Comparison of ENCODE assay signal across 22 cellular contexts in the genomic region with DNA sequence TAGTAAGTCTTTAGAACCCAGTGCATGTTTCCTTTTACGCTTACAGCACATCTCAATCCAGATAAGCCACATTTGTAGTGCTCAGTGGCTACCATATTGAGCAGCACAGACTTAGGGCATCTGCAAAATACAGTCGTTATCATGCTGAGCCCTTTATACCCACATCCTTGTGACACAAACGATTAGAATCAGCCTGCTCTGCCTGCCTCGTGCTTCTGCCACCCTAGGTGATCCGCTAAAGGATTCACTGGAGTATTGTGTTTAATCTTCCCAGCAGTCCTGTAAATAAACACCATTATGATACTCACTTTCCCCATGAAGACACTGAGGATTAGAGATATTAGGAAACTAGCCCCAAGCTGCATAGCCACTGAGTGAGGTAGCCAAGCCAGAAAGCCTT. TPM values are rescaled to one million over a fixed set of nuclear protein-coding genes. Genes with fewer than 3 reads are reported as not detected.
DNase-seq lines count a peak whose midpoint lies in the region; ATAC-seq, FAIRE-seq and TF ChIP-seq lines count a peak whose summit lies in the region.
"Had no signal": no experiment of that assay in that cellular context is flagged by ENCODE, and none has a peak within 500 bp of the region (broad histone marks: within the 10 kb centered on the region; RNA-seq: fewer than 3 reads in every experiment).

No MANE protein-coding gene starts in this region.

- H3K79me1 ChIP-seq in H1 (ENCODE audit: low read depth, low read length) = no peaks in the 10 kb centered on the region

- H2BK20ac ChIP-seq in H1 (ENCODE audit: low read length) = no peak overlapping the region

- TF ChIP-seq RAD21 in H1 (IDR thresholded peaks at IDR 0.05 in 1 of 2, conservative IDR thresholded peaks at IDR 0.05 in 1 of 2; ENCODE audit: low read depth in 2 of 2, low read length in 2 of 2) = no peak

- H3K27me3 ChIP-seq in Loucy (ENCODE audit: insufficient read depth, low read length, poor library complexity, severe bottlenecking) = no peaks in the 10 kb centered on the region
- H3K27me3 ChIP-seq in H1 (replicated peaks in 1 of 4; ENCODE audit: control insufficient read depth in 3 of 4, extremely low read depth in 1 of 4, insufficient read depth in 3 of 4, low read length in 3 of 4) = no peaks in the 10 kb centered on the region
- H3K27me3 ChIP-seq: BLaER1 had no signal

- H3K36me3 ChIP-seq in Loucy (ENCODE audit: insufficient read depth, low read length) (no peaks in the 10 kb centered on the region), H1 (ENCODE audit: control insufficient read depth in 2 of 4, insufficient read depth in 4 of 4, low read length in 3 of 4) (no peaks in the 10 kb centered on the region)
- H3K36me3 ChIP-seq: BLaER1 had no signal

- H3K4me1 ChIP-seq in Loucy (ENCODE audit: insufficient read depth, low read length, poor library complexity, severe bottlenecking) (no peaks in the 10 kb centered on the region), H1 (replicated peaks in 1 of 4; ENCODE audit: control insufficient read depth in 3 of 4, insufficient read depth in 4 of 4, low read length in 3 of 4) (peaks cover 0 to 2% (median 0%) of the 10 kb centered on the region in 4 experiments; a peak in 2 of 7 replicates)
- H3K4me1 ChIP-seq: A549, BLaER1 had no signal

- FAIRE-seq in H1 (lab: Jason Lieb, UNC) = no peak
- FAIRE-seq: A549, GM12878, GM19239, H54, HepG2 had no signal

- no peaks in the 10 kb centered on the region for H3F3A ChIP-seq in Loucy (ENCODE audit: low read depth)

- POLR2A ChIA-PET in H1 (lab: Charles Lee; ENCODE audit: partially characterized antibody) = no interaction called here

- no peak overlapping the region for H2BK15ac ChIP-seq in H1 (ENCODE audit: low read length)

- H4K20me1 ChIP-seq in Loucy (ENCODE audit: insufficient read depth, low read length, poor library complexity, severe bottlenecking) (no peaks in the 10 kb centered on the region), H1 (replicated peaks in 1 of 2; ENCODE audit: control insufficient read depth in 1 of 2, insufficient read depth in 2 of 2, low read length in 2 of 2) (no peaks in the 10 kb centered on the region)
- H4K20me1 ChIP-seq: BLaER1 had no signal

- TF ChIP-seq POLR2A in H1 (IDR thresholded peaks at IDR 0.05; ENCODE audit: control extremely low read depth in 1 of 2, low read depth in 2 of 2, low read length in 2 of 2) = no peak

- H2BK120ac ChIP-seq in H1 (replicated peaks; ENCODE audit: low read depth, low read length) = no peak overlapping the region

- no peak for TF ChIP-seq CTCF in Loucy (conservative IDR thresholded peaks at IDR 0.05; ENCODE audit: low read length)
- no peak for TF ChIP-seq CTCF in H1 (IDR thresholded peaks at IDR 0.05; ENCODE audit: control extremely low read depth in 1 of 3, insufficient read depth in 1 of 3, low read depth in 1 of 3, low read length in 3 of 3)

- no peak overlapping the region for H4K5ac ChIP-seq in H1 (ENCODE audit: insufficient read length, low read depth, low read length)

- H3K4ac ChIP-seq in H1 (replicated peaks; ENCODE audit: insufficient read length, low read depth, low read length) = no peak overlapping the region

- 0 out of 2 replicates have a peak, but pooled peaks cover 3% of the 10 kb centered on the region for H3K9me3 ChIP-seq in Loucy (ENCODE audit: insufficient read depth, low read depth, low read length)
- H3K9me3 ChIP-seq in H1 (ENCODE audit: insufficient read depth in 2 of 2, low read depth in 1 of 2, low read length in 1 of 2) = no peaks in the 10 kb centered on the region
- H3K9me3 ChIP-seq: SK-N-SH had no signal

- no peak overlapping the region for H3K23ac ChIP-seq in H1 (ENCODE audit: insufficient read length)

- H3K23me2 ChIP-seq in H1 (ENCODE audit: low read depth, low read length) = no peaks in the 10 kb centered on the region

- H3K14ac ChIP-seq in H1 (ENCODE audit: insufficient read length) = no peak overlapping the region

- ATAC-seq in GM21367 (IDR thresholded peaks at IDR 0.05; ENCODE audit: unreplicated experiment) (no peak), GM19467 (IDR thresholded peaks at IDR 0.05; ENCODE audit: unreplicated experiment) (no peak)
- ATAC-seq: A549, GM12878, HepG2 had no signal

- H4K8ac ChIP-seq in H1 (ENCODE audit: extremely low read depth, insufficient read depth, low read length) = no peak overlapping the region

- no peak for TF ChIP-seq EP300 in H1 (IDR thresholded peaks at IDR 0.05; ENCODE audit: borderline replicate concordance in 1 of 2, low read depth in 2 of 2, low read length in 2 of 2)

- H3K18ac ChIP-seq in H1 (ENCODE audit: extremely low read depth, low read length) = 0 out of 2 replicates have a peak overlapping the region, but pooled peaks have one; percentile 41

- H3K9ac ChIP-seq in Loucy (ENCODE audit: low read depth, low read length, poor library complexity, severe bottlenecking) = no peak overlapping the region
- no peak overlapping the region for H3K9ac ChIP-seq in H1 (replicated peaks in 1 of 4; ENCODE audit: extremely low read depth in 1 of 4, low read depth in 3 of 4, low read length in 3 of 4)
- H3K9ac ChIP-seq: BLaER1, SK-N-SH had no signal

- H2BK12ac ChIP-seq in H1 (ENCODE audit: low read depth, low read length) = no peak overlapping the region

- no peak overlapping the region for H2AK5ac ChIP-seq in H1 (ENCODE audit: low read depth, low read length)

- CTCF ChIA-PET in H1 (lab: Charles Lee; ENCODE audit: partially characterized antibody) = interaction anchor here (0.9 to 4.9 kb wide), 4 partner anchors 12 to 99 kb away, joined by 4 to 28 read pairs (median 8); no protein-coding TSS in a partner anchor

- H3K9me2 ChIP-seq in Loucy (replicated peaks; ENCODE audit: low read depth, low read length) = no peaks in the 10 kb centered on the region
- H3K9me2 ChIP-seq: SK-N-SH had no signal

- no peak overlapping the region for H3K27ac ChIP-seq in H1 (ENCODE audit: low read depth, low read length)
- H3K27ac ChIP-seq: A549, BLaER1 had no signal

- no peak overlapping the region for H3K56ac ChIP-seq in H1 (replicated peaks; ENCODE audit: insufficient read length, low read depth, low read length)

- H2AFZ ChIP-seq in Loucy (ENCODE audit: low read length) = 0 out of 2 replicates have a peak overlapping the region, but pooled peaks have one; percentile 8
- H2AFZ ChIP-seq in H1 (ENCODE audit: low read length) = no peak overlapping the region

- H3K4me3 ChIP-seq in Loucy (ENCODE audit: low read length, poor library complexity, severe bottlenecking) = no peak overlapping the region
- H3K4me3 ChIP-seq in H1 (ENCODE audit: extremely low read depth in 1 of 4, insufficient read depth in 2 of 4, low read depth in 3 of 4, low read length in 4 of 4) = no peak overlapping the region
- H3K4me3 ChIP-seq: A549, BLaER1, GM12878 had no signal

- no peak overlapping the region for H3K4me2 ChIP-seq in Loucy (ENCODE audit: low read depth, low read length, poor library complexity, severe bottlenecking)
- no peak overlapping the region for H3K4me2 ChIP-seq in H1 (ENCODE audit: insufficient read depth in 1 of 2, low read depth in 2 of 2, low read length in 2 of 2)
- H3K4me2 ChIP-seq: A549, BLaER1, SK-N-SH had no signal

- peak; percentile 35 for DNase-seq in NCI-H345 treated with DMSO at 0.1 percent for 48 hours (lab: John Stamatoyannopoulos, UW; ENCODE audit: unreplicated experiment)
- no peak for DNase-seq in H1 (ENCODE audit: low read depth in 1 of 2, low spot score in 2 of 2)
- peak; percentile 4 for DNase-seq in mucosa of gallbladder (ENCODE audit: low spot score)
- no peak for DNase-seq in G401 (ENCODE audit: low spot score)
- DNase-seq: CD4-positive, alpha-beta memory T cell; DMS153; KBM-7; NCI-H187 treated with DMSO at 0.1 percent for 48 hours; NCI-H446 treated with DMSO at 0.1 percent for 48 hours; NCI-H748 treated with DMSO at 0.1 percent for 48 hours; SHP77; SK-N-SH had no signal

- H3K79me2 ChIP-seq in Loucy (ENCODE audit: insufficient read depth, low read length) (no peaks in the 10 kb centered on the region), H1 (ENCODE audit: control insufficient read depth in 1 of 2, insufficient read depth in 2 of 2, low read length in 2 of 2) (no peaks in the 10 kb centered on the region)

- in situ Hi-C loops in G401 (cut with HindIII; ENCODE audit: low sequenced_read_pairs) = no loop called here

- no peak overlapping the region for H2BK5ac ChIP-seq in H1 (ENCODE audit: low read depth, low read length)

- no peak overlapping the region for H4K91ac ChIP-seq in H1 (replicated peaks; ENCODE audit: insufficient read length, low read length)

- 81% methylated on average over 5 of the region's 5 CpGs; no CpG with 5 or more reads in 1 of the 2 experiments for WGBS in H1 (ENCODE audit: extremely low coverage in 1 of 2, insufficient coverage in 1 of 2, insufficient read length in 1 of 2, insufficient replicate concordance in 2 of 2, low coverage in 1 of 2, low lambda C conversion rate in 2 of 2, missing lambda C conversion rate in 1 of 2), 2 experiments

TF ChIP-seq in H1, 55 proteins besides CTCF, POLR2A, EP300 and RAD21 (continues in another document):
- no peak for TF ChIP-seq SIRT6 (IDR thresholded peaks at IDR 0.05; ENCODE audit: low read length)
- no peak for TF ChIP-seq SIX5 (IDR thresholded peaks at IDR 0.05; ENCODE audit: low read depth, low read length)
- TF ChIP-seq, protein P1, sequence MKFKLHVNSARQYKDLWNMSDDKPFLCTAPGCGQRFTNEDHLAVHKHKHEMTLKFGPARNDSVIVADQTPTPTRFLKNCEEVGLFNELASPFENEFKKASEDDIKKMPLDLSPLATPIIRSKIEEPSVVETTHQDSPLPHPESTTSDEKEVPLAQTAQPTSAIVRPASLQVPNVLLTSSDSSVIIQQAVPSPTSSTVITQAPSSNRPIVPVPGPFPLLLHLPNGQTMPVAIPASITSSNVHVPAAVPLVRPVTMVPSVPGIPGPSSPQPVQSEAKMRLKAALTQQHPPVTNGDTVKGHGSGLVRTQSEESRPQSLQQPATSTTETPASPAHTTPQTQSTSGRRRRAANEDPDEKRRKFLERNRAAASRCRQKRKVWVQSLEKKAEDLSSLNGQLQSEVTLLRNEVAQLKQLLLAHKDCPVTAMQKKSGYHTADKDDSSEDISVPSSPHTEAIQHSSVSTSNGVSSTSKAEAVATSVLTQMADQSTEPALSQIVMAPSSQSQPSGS (IDR thresholded peaks at IDR 0.05; ENCODE audit: low read length) = no peak
- TF ChIP-seq POLR2AphosphoS5 (IDR thresholded peaks at IDR 0.05; ENCODE audit: low read depth, low read length) = no peak
- no peak for TF ChIP-seq TBP (IDR thresholded peaks at IDR 0.05; ENCODE audit: low read depth, low read length)
- TF ChIP-seq NRF1 (IDR thresholded peaks at IDR 0.05; ENCODE audit: low read depth, low read length) = no peak

RNA-seq across cellular contexts. Expression of a gene that starts 51.3 kb away (rescaled TPM):
- 1.6 and 2.1 TPM in 2 replicates for total RNA-seq in H1 (2021; fragmentation: NEBNext Ultra II Directional; extraction: Animal tissue kit (Norgen Biotek cat#: 25700))
- polyA plus RNA-seq in H1 (2011; rRNA removed) = 2.5 and 3.0 TPM in 2 replicates
- polyA plus RNA-seq in H1 (2011; cell fraction: cytosol; rRNA removed) = 0.93 TPM
- polyA plus RNA-seq in H1 (2011; cell fraction: nucleus; rRNA removed) = 3.6 TPM
- 1.4 to 3.3 TPM (median 2.5 TPM) in 4 replicates for polyA plus RNA-seq in H1 (2012, experiment 1 of 2)
- 2.0 TPM for polyA plus RNA-seq in H1 (2012, experiment 2 of 2)
- polyA plus RNA-seq in H1 (2013, experiment 1 of 2) = 2.5 TPM
- polyA plus RNA-seq in H1 (2013, experiment 2 of 2) = 3.8 TPM
- polyA minus RNA-seq in H1 (2011; rRNA and poly(A)+ RNA removed) = 2.4 and 4.4 TPM in 2 replicates
- 1.4 TPM for polyA minus RNA-seq in H1 (2011; cell fraction: cytosol; rRNA and poly(A)+ RNA removed)
- 0.90 TPM for polyA minus RNA-seq in H1 (2011; cell fraction: nucleus; rRNA and poly(A)+ RNA removed)
- total RNA-seq in mucosa of gallbladder = 82.2 TPM
- not detected in 2 replicates for total RNA-seq in G401 (2014; rRNA removed; shearing (Covaris generic))
- total RNA-seq: HepG2, RPMI7951 had no signal
- polyA plus RNA-seq: SK-N-SH had no signal

Comparison
In these comparisons a context has a peak if more than half of its experiments do, and no peak if none do; other contexts are left out.
1. DNase-seq: peak in NCI-H345 treated with DMSO at 0.1 percent for 48 hours (single experiment) and mucosa of gallbladder (single experiment); none in H1 (0 of 2) and G401 (single experiment).
2. RNA of a gene that starts 51.3 kb away (total RNA-seq): 82.2 TPM in mucosa of gallbladder (single experiment); 1.6 to 2.1 TPM in H1 and not detected in G401; every median in the first group is over 10 times any median in the second.